16 cellular contexts compared by ENCODE assay signal in genomic region chr1:228751360-228752098, GRCh38. TPM values are rescaled to one million over a fixed set of nuclear protein-coding genes. Genes with fewer than 3 reads are reported as not detected.
DNase-seq lines count a peak whose midpoint lies in the region; ATAC-seq and TF ChIP-seq lines count a peak whose summit lies in the region.
"Had no signal": no experiment of that assay in that cellular context is flagged by ENCODE, and none has a peak within 500 bp of the region (broad histone marks: within the 10 kb centered on the region; RNA-seq: fewer than 3 reads in every experiment).

No MANE protein-coding gene starts in this region.

- H3K27me3 Mint-ChIP-seq in natural killer cell treated with Interleukin-12 subunit alpha and Interleukin-12 subunit beta and Interleukin-15 and Interleukin-18, amount 100 ng/mL, for 72 hours, result peaks cover 20 to 47% of the 10 kb centered on the region in 2 donors
- H3K27me3 Mint-ChIP-seq in natural killer cell (ENCODE audit: low read depth in 2 of 2) (peaks cover 34 to 63% of the 10 kb centered on the region in 2 donors), activated B cell treated with CpG ODN at 0.5 μM for 24 hours (peaks cover 49% of the 10 kb centered on the region)

- intact Hi-C loops in natural killer cell (cut with micrococcal nuclease), result no loop called here
- intact Hi-C loops in activated B cell treated with CpG ODN at 0.5 μM for 24 hours (cut with micrococcal nuclease), result no loop called here
- intact Hi-C loops in heart right ventricle (cut with DNase I), result no loop called here
- intact Hi-C loops in left colon (cut with DNase I, micrococcal nuclease), result no loop called here

- TF ChIP-seq CTCF in natural killer cell (IDR thresholded peaks at IDR 0.05) (no peak), activated B cell treated with CpG ODN at 0.5 μM for 24 hours (IDR thresholded peaks at IDR 0.05) (no peak), heart right ventricle (IDR thresholded peaks at IDR 0.05) (no peak)

- peak overlapping the region in 1 of 2 donors; percentile 40 for H3K27ac Mint-ChIP-seq in natural killer cell treated with Interleukin-12 subunit alpha and Interleukin-12 subunit beta and Interleukin-15 and Interleukin-18, amount 100 ng/mL, for 72 hours
- no peak overlapping the region for H3K27ac Mint-ChIP-seq in natural killer cell
- H3K27ac Mint-ChIP-seq in activated B cell treated with CpG ODN at 0.5 μM for 24 hours, result no peak overlapping the region

- peaks cover 3% of the 10 kb centered on the region for H3K36me3 Mint-ChIP-seq in natural killer cell treated with Interleukin-12 subunit alpha and Interleukin-12 subunit beta and Interleukin-15 and Interleukin-18, amount 100 ng/mL, for 72 hours
- H3K36me3 Mint-ChIP-seq in natural killer cell, result no peaks in the 10 kb centered on the region
- H3K36me3 Mint-ChIP-seq in activated B cell treated with CpG ODN at 0.5 μM for 24 hours (ENCODE audit: low read depth), result no peaks in the 10 kb centered on the region

- ATAC-seq in natural killer cell treated with Interleukin-12 subunit alpha and Interleukin-12 subunit beta and Interleukin-15 and Interleukin-18, amount 100 ng/mL, for 72 hours, result peak; percentile 62 to 86
- ATAC-seq in natural killer cell (no peak), activated B cell treated with CpG ODN at 0.5 μM for 24 hours (ENCODE audit: low read depth) (peak; percentile 60), heart right ventricle (no peak), left colon (no peak)
- ATAC-seq: left cardiac atrium had no signal

- H3K36me3 ChIP-seq in heart right ventricle, result peaks cover 0 to 6% (median 0%) of the 10 kb centered on the region in 9 donors
- H3K36me3 ChIP-seq: right lobe of liver, suprapubic skin had no signal

- H3K27ac ChIP-seq in heart right ventricle (no peak overlapping the region), caudate nucleus (ENCODE audit: low read depth, low read length) (no peak overlapping the region)
- H3K27ac ChIP-seq: right lobe of liver, suprapubic skin had no signal

- peak overlapping the region; percentile 36 for H3K4me3 Mint-ChIP-seq in natural killer cell treated with Interleukin-12 subunit alpha and Interleukin-12 subunit beta and Interleukin-15 and Interleukin-18, amount 100 ng/mL, for 72 hours
- no peak overlapping the region for H3K4me3 Mint-ChIP-seq in natural killer cell
- no peak overlapping the region for H3K4me3 Mint-ChIP-seq in activated B cell treated with CpG ODN at 0.5 μM for 24 hours
- H3K4me3 Mint-ChIP-seq: CD8-positive, alpha-beta memory T cell had no signal

- WGBS in heart right ventricle, 2 donors, result 75 to 79% methylated on average over 3 of the region's 3 CpGs

- CTCF ChIA-PET in activated B cell treated with CpG ODN at 0.5 μM for 24 hours (lab: Charles Lee), result no interaction called here

- peaks cover 31 to 61% of the 10 kb centered on the region in 2 donors for H3K4me1 Mint-ChIP-seq in natural killer cell treated with Interleukin-12 subunit alpha and Interleukin-12 subunit beta and Interleukin-15 and Interleukin-18, amount 100 ng/mL, for 72 hours (ENCODE audit: low read depth in 2 of 2)
- H3K4me1 Mint-ChIP-seq in natural killer cell (peaks cover 14 to 20% of the 10 kb centered on the region in 2 donors), activated B cell treated with CpG ODN at 0.5 μM for 24 hours (no peaks in the 10 kb centered on the region)

- H3K9me3 ChIP-seq in heart right ventricle, result no peaks in the 10 kb centered on the region
- H3K9me3 ChIP-seq: right lobe of liver, suprapubic skin had no signal

- POLR2A ChIA-PET in activated B cell treated with CpG ODN at 0.5 μM for 24 hours (lab: Charles Lee), result no interaction called here

- peaks cover 0 to 73% (median 43%) of the 10 kb centered on the region in 7 donors for H3K27me3 ChIP-seq in heart right ventricle
- H3K27me3 ChIP-seq: right lobe of liver had no signal

- peaks cover 0 to 18% (median 0%) of the 10 kb centered on the region in 9 donors for H3K4me1 ChIP-seq in heart right ventricle
- H3K4me1 ChIP-seq: right lobe of liver had no signal

- no peak for DNase-seq in natural killer cell treated with Interleukin-12 subunit alpha and Interleukin-12 subunit beta and Interleukin-15 and Interleukin-18, amount 100 ng/mL, for 72 hours (ENCODE audit: low spot score)
- DNase-seq in natural killer cell (no peak), HuH-7 (ENCODE audit: low spot score) (peak; percentile 70), activated B cell treated with CpG ODN at 0.5 μM for 24 hours (no peak), heart right ventricle (no peak), left colon (no peak), caudate nucleus (lab: John Stamatoyannopoulos, UW) (no peak), NCI-H1417 treated with DMSO at 0.1 percent for 48 hours (lab: John Stamatoyannopoulos, UW) (no peak)
- DNase-seq: activated naive CD4-positive, alpha-beta T cell treated with Interleukin-2 at 50 U/mL for 16 hours; CD8-positive, alpha-beta memory T cell; left cardiac atrium; NCI-H187 treated with DMSO at 0.1 percent for 48 hours; right lobe of liver; SHP77; stimulated activated CD4-positive, alpha-beta T cell treated with anti-CD3 and anti-CD28 coated beads, Interleukin-1b, Interleukin-23, amount 100 ng/mL, for 48 hours had no signal

- H3K4me3 ChIP-seq in heart right ventricle, result no peak overlapping the region
- H3K4me3 ChIP-seq: right lobe of liver, suprapubic skin had no signal

- no peaks in the 10 kb centered on the region for H3K9me3 Mint-ChIP-seq in natural killer cell treated with Interleukin-12 subunit alpha and Interleukin-12 subunit beta and Interleukin-15 and Interleukin-18, amount 100 ng/mL, for 72 hours
- no peaks in the 10 kb centered on the region for H3K9me3 Mint-ChIP-seq in natural killer cell
- H3K9me3 Mint-ChIP-seq in activated B cell treated with CpG ODN at 0.5 μM for 24 hours, result no peaks in the 10 kb centered on the region

RNA-seq across cellular contexts. Expression of gene RHOU, which starts 16.2 kb away (rescaled TPM):
- 1 to 10 TPM in 1 of 2 donors, under 1 TPM in 1; 0.50 to 3.7 TPM for total RNA-seq in natural killer cell treated with Interleukin-12 subunit alpha and Interleukin-12 subunit beta and Interleukin-15 and Interleukin-18, amount 100 ng/mL, for 72 hours
- total RNA-seq in natural killer cell, result 1 to 10 TPM in 1 of 3 donors, under 1 TPM in 2; 0.33 to 1.6 (median 0.82) TPM
- 0.22 and 0.44 TPM in 2 replicates for total RNA-seq in activated B cell treated with CpG ODN at 0.5 μM for 24 hours
- 10 to 100 TPM in 1 of 10 donors, 1 to 10 TPM in 8, under 1 TPM in 1; 1.00 to 10.8 (median 3.2) TPM for total RNA-seq in heart right ventricle
- 1 to 10 TPM; 3.2 to 4.3 TPM for polyA plus RNA-seq in heart right ventricle
- 10 to 100 TPM; 43.6 to 52.0 TPM for total RNA-seq in left colon

Comparison
In these comparisons a context has a peak if more than half of its experiments do, and no peak if none do; other contexts are left out.
1. ATAC-seq: peak in natural killer cell treated with Interleukin-12 subunit alpha and Interleukin-12 subunit beta and Interleukin-15 and Interleukin-18, amount 100 ng/mL, for 72 hours (2 of 2) and activated B cell treated with CpG ODN at 0.5 μM for 24 hours (single experiment); none in natural killer cell (0 of 3), heart right ventricle (0 of 8) and left colon (single experiment).